9 cellular contexts compared by ENCODE assay signal in the genomic region with DNA sequence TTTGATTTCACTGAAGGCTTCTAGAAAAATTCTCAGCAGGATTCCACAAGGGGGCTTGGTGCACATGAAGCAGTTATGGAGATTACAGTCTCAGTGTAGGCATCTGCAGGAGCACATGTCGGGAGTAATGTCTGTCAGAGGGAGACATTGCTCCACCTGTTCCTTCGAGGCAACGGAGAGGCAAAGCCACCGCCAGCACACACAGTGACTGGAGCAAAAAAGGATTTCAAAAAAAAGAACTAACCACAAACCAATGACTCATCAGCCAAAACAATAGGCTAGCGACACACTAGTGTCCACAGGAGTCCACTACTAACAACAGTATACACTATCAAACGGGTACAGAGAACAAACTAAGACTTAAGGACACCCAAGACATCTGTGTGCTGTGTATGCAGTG.
DNase-seq lines count a peak whose midpoint lies in the region; ATAC-seq and TF ChIP-seq lines count a peak whose summit lies in the region.
"Had no signal": no experiment of that assay in that cellular context is flagged by ENCODE, and none has a peak within 500 bp of the region (broad histone marks: within the 10 kb centered on the region; RNA-seq: fewer than 3 reads in every experiment).

No MANE protein-coding gene starts in this region.

- H3K9me3 Mint-ChIP-seq in activated T-helper 2 cell treated with anti-CD3 and anti-CD28 coated beads, Interferon-gamma antibody, Interleukin-2, Interleukin-4, amounts not matched to agents 10 μg/mL and 5 μg/mL and 100 μg/mL, durations not matched to agents 14 hours and 24 hours and 36 hours = no peaks in the 10 kb centered on the region

- DNase-seq in HUDEP-2 (lab: John Stamatoyannopoulos, UW; ENCODE audit: unreplicated experiment in 76 of 76) (peak in 44 of 76 experiments; percentile 5 to 71 (median 22)), iris pigment epithelial cell (ENCODE audit: low read depth) (peak; percentile 48), iPS-NIHi7 (ENCODE audit: extremely low spot score) (no peak), Peyer's patch (no peak)
- DNase-seq in activated T-helper 2 cell treated with anti-CD3 and anti-CD28 coated beads, Interferon-gamma antibody, Interleukin-2, Interleukin-4, amounts not matched to agents 10 μg/mL and 5 μg/mL and 100 μg/mL, durations not matched to agents 14 hours and 24 hours and 36 hours (ENCODE audit: low spot score) = no peak
- DNase-seq in activated CD4-positive, alpha-beta T cell treated with anti-CD3 and anti-CD28 coated beads for 48 hours = no peak
- DNase-seq: KG1 had no signal

- peak overlapping the region in 9 of 11 experiments; percentile 6 to 60 (median 30); a peak in 14 of 22 replicates for H3K4me2 ChIP-seq in BLaER1 treated with 17β-estradiol and CSF1 and Interleukin-3, amounts not matched to agents 10 nM and 100 nM

- H3K4me1 ChIP-seq in BLaER1 treated with 17β-estradiol and CSF1 and Interleukin-3, amounts not matched to agents 10 nM and 100 nM = peaks cover 15 to 39% (median 21%) of the 10 kb centered on the region in 10 experiments
- no peaks in the 10 kb centered on the region for H3K4me1 ChIP-seq in Peyer's patch

- no peak overlapping the region for H3K27ac ChIP-seq in BLaER1 treated with 17β-estradiol and CSF1 and Interleukin-3, amounts not matched to agents 10 nM and 100 nM
- H3K27ac ChIP-seq in Peyer's patch = no peak overlapping the region

- peaks cover 49% of the 10 kb centered on the region for H3K36me3 Mint-ChIP-seq in activated T-helper 2 cell treated with anti-CD3 and anti-CD28 coated beads, Interferon-gamma antibody, Interleukin-2, Interleukin-4, amounts not matched to agents 10 μg/mL and 5 μg/mL and 100 μg/mL, durations not matched to agents 14 hours and 24 hours and 36 hours (ENCODE audit: low read depth)

- H3K9ac ChIP-seq in BLaER1 treated with 17β-estradiol and CSF1 and Interleukin-3, amounts not matched to agents 10 nM and 100 nM = no peak overlapping the region

- peak overlapping the region; percentile 14 for H3K27ac Mint-ChIP-seq in activated T-helper 2 cell treated with anti-CD3 and anti-CD28 coated beads, Interferon-gamma antibody, Interleukin-2, Interleukin-4, amounts not matched to agents 10 μg/mL and 5 μg/mL and 100 μg/mL, durations not matched to agents 14 hours and 24 hours and 36 hours

- no peak for TF ChIP-seq POLR2A in Peyer's patch (IDR thresholded peaks at IDR 0.05)

- ATAC-seq in HG02678 (IDR thresholded peaks at IDR 0.05; ENCODE audit: unreplicated experiment) = no peak

- H4K20me1 ChIP-seq in BLaER1 treated with 17β-estradiol and CSF1 and Interleukin-3, amounts not matched to agents 10 nM and 100 nM = peaks cover 7 to 99% (median 31%) of the 10 kb centered on the region in 11 experiments; a peak in 20 of 22 replicates

- no peaks in the 10 kb centered on the region for H3K27me3 ChIP-seq in BLaER1 treated with 17β-estradiol and CSF1 and Interleukin-3, amounts not matched to agents 10 nM and 100 nM
- no peaks in the 10 kb centered on the region for H3K27me3 ChIP-seq in Peyer's patch

- TF ChIP-seq CTCF in Peyer's patch (IDR thresholded peaks at IDR 0.05) = peak in 1 of 6 experiments; percentile 7

- H3K36me3 ChIP-seq in BLaER1 treated with 17β-estradiol and CSF1 and Interleukin-3, amounts not matched to agents 10 nM and 100 nM = peaks cover 73 to 96% (median 89%) of the 10 kb centered on the region in 11 experiments
- peaks cover 0 to 87% (median 0%) of the 10 kb centered on the region in 3 donors for H3K36me3 ChIP-seq in Peyer's patch

- intact Hi-C loops in activated T-helper 2 cell treated with anti-CD3 and anti-CD28 coated beads, Interferon-gamma antibody, Interleukin-2, Interleukin-4, amounts not matched to agents 10 μg/mL and 5 μg/mL and 100 μg/mL, durations not matched to agents 14 hours and 24 hours and 36 hours (cut with micrococcal nuclease) = loop anchor here (10.0 kb wide), 1 partner anchor 279 kb away; no protein-coding TSS in a partner anchor

- H3K4me1 Mint-ChIP-seq in activated T-helper 2 cell treated with anti-CD3 and anti-CD28 coated beads, Interferon-gamma antibody, Interleukin-2, Interleukin-4, amounts not matched to agents 10 μg/mL and 5 μg/mL and 100 μg/mL, durations not matched to agents 14 hours and 24 hours and 36 hours (ENCODE audit: low read depth) = peaks cover 10% of the 10 kb centered on the region

- H3K9me3 ChIP-seq in BLaER1 treated with 17β-estradiol and CSF1 and Interleukin-3, amounts not matched to agents 10 nM and 100 nM (replicated peaks in 1 of 11) = no peaks in the 10 kb centered on the region
- H3K9me3 ChIP-seq in Peyer's patch = no peaks in the 10 kb centered on the region

- no peaks in the 10 kb centered on the region for H3K27me3 Mint-ChIP-seq in activated T-helper 2 cell treated with anti-CD3 and anti-CD28 coated beads, Interferon-gamma antibody, Interleukin-2, Interleukin-4, amounts not matched to agents 10 μg/mL and 5 μg/mL and 100 μg/mL, durations not matched to agents 14 hours and 24 hours and 36 hours (ENCODE audit: low read depth)

- no peak overlapping the region for H3K4me3 Mint-ChIP-seq in activated T-helper 2 cell treated with anti-CD3 and anti-CD28 coated beads, Interferon-gamma antibody, Interleukin-2, Interleukin-4, amounts not matched to agents 10 μg/mL and 5 μg/mL and 100 μg/mL, durations not matched to agents 14 hours and 24 hours and 36 hours (ENCODE audit: low read depth)

- no peak overlapping the region for H3K4me3 ChIP-seq in BLaER1 treated with 17β-estradiol and CSF1 and Interleukin-3, amounts not matched to agents 10 nM and 100 nM
- no peak overlapping the region for H3K4me3 ChIP-seq in Peyer's patch

Comparison
In these comparisons a context has a peak if more than half of its experiments do, and no peak if none do; other contexts are left out.
1. DNase-seq: peak in HUDEP-2 (44 of 76) and iris pigment epithelial cell (single experiment); none in activated T-helper 2 cell treated with anti-CD3 and anti-CD28 coated beads, Interferon-gamma antibody, Interleukin-2, Interleukin-4, amounts not matched to agents 10 μg/mL and 5 μg/mL and 100 μg/mL, durations not matched to agents 14 hours and 24 hours and 36 hours (single experiment), iPS-NIHi7 (single experiment), Peyer's patch (0 of 3) and activated CD4-positive, alpha-beta T cell treated with anti-CD3 and anti-CD28 coated beads for 48 hours (single experiment).